ENCODE assay signal across 24 cellular contexts in genomic region chr5:39441838-39442237, GRCh38. TPM values are rescaled to one million over a fixed set of nuclear protein-coding genes. Genes with fewer than 3 reads are reported as not detected.
"Had no signal": no experiment of that assay in that cellular context is flagged by ENCODE, and none has a peak within 500 bp of the region (broad histone marks: within the 10 kb centered on the region; RNA-seq: fewer than 3 reads in every experiment).

No MANE protein-coding gene starts in this region.

- ATAC-seq: activated T-cell treated with anti-CD3 and anti-CD28 coated beads, Interleukin-2, amount 50 U/mL, for 4 hours; lower lobe of right lung; mucosa of descending colon; stimulated activated naive CD8-positive, alpha-beta T cell treated with anti-CD3 and anti-CD28 coated beads, Interleukin-15, Interleukin-2, amounts not matched to agents 100 U/mL and 50 U/mL, for 24 hours had no signal

- H3K9me3 ChIP-seq: lower lobe of right lung, mucosa of descending colon, upper lobe of left lung had no signal

- H3K27ac ChIP-seq: lower lobe of right lung, upper lobe of left lung had no signal

- FAIRE-seq: astrocyte had no signal

- H3K4me3 ChIP-seq: coronary artery, lower lobe of right lung, mucosa of descending colon, upper lobe of left lung had no signal

- H3K36me3 ChIP-seq: lower lobe of right lung, upper lobe of left lung had no signal

- DNase-seq: activated CD4-positive, alpha-beta T cell treated with anti-CD3 and anti-CD28 coated beads for 4 hours; activated CD4-positive, alpha-beta T cell treated with anti-CD3 and anti-CD28 coated beads, Interleukin-2, amount 50 U/mL, for 48 hours; activated CD4-positive, CD25-positive, alpha-beta regulatory T cell; activated CD8-positive, alpha-beta memory T cell treated with anti-CD3 and anti-CD28 coated beads, Interleukin-2, amount 50 U/mL, for 48 hours; activated naive CD4-positive, alpha-beta T cell; activated T-cell treated with anti-CD3 and anti-CD28 coated beads, Interleukin-2, amount 50 U/mL, for 4 hours; erythroblast; foreskin melanocyte; glutamatergic neuron; hippocampal formation; lower lobe of right lung; mesendoderm; mucosa of descending colon; naive B cell; nucleus accumbens; posterior cingulate gyrus; stimulated activated CD4-positive, alpha-beta T cell treated with anti-CD3 and anti-CD28 coated beads, Interleukin-4, amount 100 ng/mL, for 4 hours; stimulated activated naive CD8-positive, alpha-beta T cell treated with anti-CD3 and anti-CD28 coated beads, Interleukin-15, Interleukin-2, amounts not matched to agents 100 U/mL and 50 U/mL, for 24 hours; T1000; upper lobe of left lung had no signal

- H3K27me3 ChIP-seq: upper lobe of left lung had no signal

RNA-seq across cellular contexts. Expression of gene DAB2, which starts 17.1 kb away (rescaled TPM):
- total RNA-seq: activated CD8-positive, alpha-beta memory T cell treated with anti-CD3 and anti-CD28 coated beads for 36 hours; activated T-helper 2 cell treated with anti-CD3 and anti-CD28 coated beads, Interferon-gamma antibody, Interleukin-2, Interleukin-4, amounts not matched to agents 10 μg/mL and 5 μg/mL and 100 μg/mL, durations not matched to agents 14 hours and 24 hours and 36 hours had no signal
